ENCODE assay signal across 9 cellular contexts in the genomic region with DNA sequence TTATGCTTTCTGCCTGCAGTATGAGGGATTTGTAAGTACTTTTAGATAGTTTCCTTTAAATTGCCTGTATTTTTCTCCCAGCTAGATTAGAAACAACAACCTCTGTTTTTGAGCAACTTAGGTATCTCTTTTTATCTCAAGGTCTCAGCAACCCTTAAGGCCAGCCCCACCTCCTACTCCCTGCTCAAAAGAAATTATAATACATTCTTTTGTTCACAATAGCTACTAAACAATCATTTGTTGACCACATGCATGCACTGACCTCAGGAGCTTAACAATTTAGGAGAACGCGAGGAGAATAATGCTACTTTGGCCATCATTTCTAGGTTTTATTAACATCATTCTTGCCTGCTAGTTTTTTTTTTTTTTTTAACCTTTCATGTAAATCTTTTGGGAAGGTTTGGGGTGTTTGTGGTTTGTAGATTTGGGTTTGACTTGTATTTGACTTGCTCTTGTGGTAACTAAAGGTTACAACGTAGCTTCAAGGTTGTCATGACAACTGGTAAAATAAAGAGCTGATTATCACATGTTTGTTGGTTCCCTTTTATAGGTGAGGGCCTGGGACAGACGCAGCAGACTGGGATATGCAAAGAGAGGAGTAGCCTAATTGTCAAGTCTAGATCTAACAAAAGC. TPM values are rescaled to one million over a fixed set of nuclear protein-coding genes. Genes with fewer than 3 reads are reported as not detected.
A peak's percentile ranks its signal among the peaks of the same experiment; 100 is the strongest.
DNase-seq lines count a peak whose midpoint lies in the region; ATAC-seq lines count a peak whose summit lies in the region.
"Had no signal": no experiment of that assay in that cellular context is flagged by ENCODE, and none has a peak within 500 bp of the region (broad histone marks: within the 10 kb centered on the region; RNA-seq: fewer than 3 reads in every experiment).

No MANE protein-coding gene starts in this region.

- ATAC-seq in GM19035 (IDR thresholded peaks at IDR 0.05; ENCODE audit: unreplicated experiment) (peak; percentile 47), HG03442 (IDR thresholded peaks at IDR 0.05; ENCODE audit: unreplicated experiment) (peak; percentile 65), HG03095 (IDR thresholded peaks at IDR 0.05; ENCODE audit: unreplicated experiment) (no peak)
- peak; percentile 31 for ATAC-seq in activated T-helper 17 cell treated with anti-CD3 and anti-CD28 coated beads, Interleukin-2, amount 50 U/mL, for 72 hours (replicated peaks)

- H3K4me1 Mint-ChIP-seq in activated T-helper 17 cell treated with anti-CD3 and anti-CD28 coated beads, Interleukin-2, amount 50 U/mL, for 72 hours: peaks cover 11% of the 10 kb centered on the region

- DNase-seq in CD1c-positive myeloid dendritic cell (ENCODE audit: extremely low spot score) (peak; percentile 34), NCI-H526 treated with DMSO at 0.1 percent for 48 hours (lab: John Stamatoyannopoulos, UW) (no peak), T1000 (lab: John Stamatoyannopoulos, UW) (no peak), NCI-H345 (lab: John Stamatoyannopoulos, UW) (no peak)
- DNase-seq: naive B cell had no signal

- peak overlapping the region; percentile 55 for H3K4me3 Mint-ChIP-seq in activated T-helper 17 cell treated with anti-CD3 and anti-CD28 coated beads, Interleukin-2, amount 50 U/mL, for 72 hours

- H3K36me3 Mint-ChIP-seq in activated T-helper 17 cell treated with anti-CD3 and anti-CD28 coated beads, Interleukin-2, amount 50 U/mL, for 72 hours (ENCODE audit: low read depth): peaks cover 6% of the 10 kb centered on the region
- H3K36me3 Mint-ChIP-seq: naive B cell had no signal

- peak overlapping the region; percentile 86 for H3K27ac Mint-ChIP-seq in activated T-helper 17 cell treated with anti-CD3 and anti-CD28 coated beads, Interleukin-2, amount 50 U/mL, for 72 hours

- H3K9me3 Mint-ChIP-seq in activated T-helper 17 cell treated with anti-CD3 and anti-CD28 coated beads, Interleukin-2, amount 50 U/mL, for 72 hours: no peaks in the 10 kb centered on the region
- H3K9me3 Mint-ChIP-seq: naive B cell had no signal

- no peaks in the 10 kb centered on the region for H3K27me3 Mint-ChIP-seq in activated T-helper 17 cell treated with anti-CD3 and anti-CD28 coated beads, Interleukin-2, amount 50 U/mL, for 72 hours

RNA-seq across cellular contexts. Expression of gene PABIR2, which starts 6.7 kb away (rescaled TPM):
- 10 to 100 TPM; 46.1 to 52.1 TPM for total RNA-seq in activated T-helper 17 cell treated with anti-CD3 and anti-CD28 coated beads, Interleukin-2, amount 50 U/mL, for 72 hours
